In genomic region chr6:31580446-31580755, GRCh38 we compare ENCODE assay signal across 8 cellular contexts. TPM values are rescaled to one million over a fixed set of nuclear protein-coding genes. Genes with fewer than 3 reads are reported as not detected.
DNase-seq lines count a peak whose midpoint lies in the region; ATAC-seq, FAIRE-seq and TF ChIP-seq lines count a peak whose summit lies in the region.

No MANE protein-coding gene starts in this region.

- no peak overlapping the region for H3K9ac ChIP-seq in HepG2 (ENCODE audit: insufficient read depth, low read depth, low read length)

- TF ChIP-seq POLR2A in HepG2 (IDR thresholded peaks at IDR 0.05; ENCODE audit: insufficient read depth in 1 of 2, low read depth in 2 of 2, low read length in 2 of 2) = no peak

- H3K9me3 ChIP-seq in HepG2 (ENCODE audit: low read length) = no peaks in the 10 kb centered on the region

- no peak for TF ChIP-seq EP300 in HepG2 (IDR thresholded peaks at IDR 0.05; ENCODE audit: low read depth in 2 of 2, low read length in 2 of 2)
- no peak for TF ChIP-seq EP300 in HepG2 (CRISPR knock-in tag; IDR thresholded peaks at IDR 0.05; ENCODE audit: borderline replicate concordance)

- peak overlapping the region; percentile 94 for H3K4me3 Mint-ChIP-seq in activated CD4-positive, alpha-beta T cell treated with anti-CD3 and anti-CD28 coated beads, Interleukin-2, amount 10 ng/mL, durations not matched to agents 7 days and 5 days
- H3K4me3 Mint-ChIP-seq in activated naive CD8-positive, alpha-beta T cell treated with anti-CD3 and anti-CD28 coated beads, Interleukin-2, amount 50 U/mL, for 24 hours = peak overlapping the region; percentile 99

- WGBS in HepG2 (ENCODE audit: low lambda C conversion rate) = 56% methylated on average over 13 of the region's 13 CpGs

- TF ChIP-seq CTCF in HepG2 (CRISPR knock-in tag; IDR thresholded peaks at IDR 0.05) = no peak

- H3K79me2 ChIP-seq in HepG2 (ENCODE audit: insufficient read depth, low read length) = no peaks in the 10 kb centered on the region

- intact Hi-C loops in HepG2 (cut with micrococcal nuclease; ENCODE audit: unreplicated experiment) = loop anchor here (5.0 kb wide), 1 partner anchor 33 kb away; the partner anchor contains the start of genes ATP6V1G2 and NFKBIL1

- DNase-seq in activated CD4-positive, alpha-beta T cell treated with anti-CD3 and anti-CD28 coated beads, Interleukin-2, amount 10 ng/mL, durations not matched to agents 7 days and 5 days = no peak
- no peak for DNase-seq in activated CD4-positive, alpha-beta T cell treated with anti-CD3 and anti-CD28 coated beads, Interleukin-2, amount 50 U/mL, for 1 hour
- no peak for DNase-seq in activated naive CD8-positive, alpha-beta T cell treated with anti-CD3 and anti-CD28 coated beads, Interleukin-2, amount 50 U/mL, for 24 hours
- no peak for DNase-seq in HepG2 (ENCODE audit: low spot score)
- DNase-seq in AG08395 (ENCODE audit: low spot score) = no peak
- DNase-seq in hepatic stellate cell (ENCODE audit: low spot score) = no peak

- H3K36me3 ChIP-seq in HepG2 (replicated peaks in 1 of 2; ENCODE audit: control insufficient read depth in 1 of 2, insufficient read depth in 2 of 2, low read length in 2 of 2) = no peaks in the 10 kb centered on the region

- peak overlapping the region in 2 of 3 experiments; percentile 39 to 88; a peak in 3 of 6 replicates for H3K4me3 ChIP-seq in HepG2 (replicated peaks in 1 of 3; ENCODE audit: insufficient read depth in 1 of 3, low read depth in 2 of 3, low read length in 3 of 3)

- no peak for FAIRE-seq in HepG2 (lab: Jason Lieb, UNC)

- peak overlapping the region; percentile 94 for H3K27ac Mint-ChIP-seq in activated CD4-positive, alpha-beta T cell treated with anti-CD3 and anti-CD28 coated beads, Interleukin-2, amount 10 ng/mL, durations not matched to agents 7 days and 5 days
- peak overlapping the region; percentile 87 for H3K27ac Mint-ChIP-seq in activated naive CD8-positive, alpha-beta T cell treated with anti-CD3 and anti-CD28 coated beads, Interleukin-2, amount 50 U/mL, for 24 hours

- in situ Hi-C loops in HepG2 (cut with HindIII; ENCODE audit: extremely low pct_ligation_motif_present, low pct_unique_long_range_greater_than_20kb) = no loop called here

- H3K4me2 ChIP-seq in HepG2 (ENCODE audit: low read depth, low read length) = peak overlapping the region; percentile 99

- CTCF ChIA-PET in activated CD4-positive, alpha-beta T cell treated with anti-CD3 and anti-CD28 coated beads, Interleukin-2, amount 10 ng/mL, durations not matched to agents 7 days and 5 days (lab: Charles Lee) = interaction anchor here (0.6 to 18.9 kb wide), 16 partner anchors 11 to 263 kb away, joined by 3 to 576 read pairs (median 4); partner anchors contain the start of genes ATP6V1G2, C6orf47, DDX39B and GPANK1
- CTCF ChIA-PET in HepG2 (lab: Yijun Ruan, JAX; ENCODE audit: low intra/inter-chr PET ratio, low total read pairs) = interaction anchor here (1.3 to 3.2 kb wide), 4 partner anchors 18 to 1217 kb away, joined by 3 to 35 read pairs (median 5); partner anchors contain the start of gene NFKBIL1

- BruUV-seq in HepG2 (replicated peaks; lab: Mats Ljungman, UMichigan) = no TSS peak

- peaks cover 25% of the 10 kb centered on the region for H3K4me1 ChIP-seq in HepG2 (ENCODE audit: insufficient read depth, low read length)

- H3K27ac ChIP-seq in HepG2 (ENCODE audit: extremely low read length, insufficient read depth, low read length) = no peak overlapping the region
- peak overlapping the region; percentile 36 for H3K27ac ChIP-seq in temporal lobe (ENCODE audit: low read depth, low read length)

- H3K27me3 ChIP-seq in HepG2 (ENCODE audit: control insufficient read depth in 1 of 2, insufficient read depth in 2 of 2, low read length in 2 of 2) = peaks cover 13 to 70% of the 10 kb centered on the region in 2 experiments; a peak in 4 of 5 replicates

- TF ChIP-seq RAD21 in HepG2 (CRISPR knock-in tag; IDR thresholded peaks at IDR 0.05) = no peak

- no peaks in the 10 kb centered on the region for H3K27me3 Mint-ChIP-seq in activated CD4-positive, alpha-beta T cell treated with anti-CD3 and anti-CD28 coated beads, Interleukin-2, amount 10 ng/mL, durations not matched to agents 7 days and 5 days
- no peaks in the 10 kb centered on the region for H3K27me3 Mint-ChIP-seq in activated naive CD8-positive, alpha-beta T cell treated with anti-CD3 and anti-CD28 coated beads, Interleukin-2, amount 50 U/mL, for 24 hours

- H3K9me3 Mint-ChIP-seq in activated CD4-positive, alpha-beta T cell treated with anti-CD3 and anti-CD28 coated beads, Interleukin-2, amount 10 ng/mL, durations not matched to agents 7 days and 5 days = no peaks in the 10 kb centered on the region
- H3K9me3 Mint-ChIP-seq in activated naive CD8-positive, alpha-beta T cell treated with anti-CD3 and anti-CD28 coated beads, Interleukin-2, amount 50 U/mL, for 24 hours = no peaks in the 10 kb centered on the region

- no peak overlapping the region for H2AFZ ChIP-seq in HepG2 (ENCODE audit: low read length)

- H3K4me1 Mint-ChIP-seq in activated CD4-positive, alpha-beta T cell treated with anti-CD3 and anti-CD28 coated beads, Interleukin-2, amount 10 ng/mL, durations not matched to agents 7 days and 5 days = peaks cover 73% of the 10 kb centered on the region
- peaks cover 74% of the 10 kb centered on the region for H3K4me1 Mint-ChIP-seq in activated naive CD8-positive, alpha-beta T cell treated with anti-CD3 and anti-CD28 coated beads, Interleukin-2, amount 50 U/mL, for 24 hours

- H4K20me1 ChIP-seq in HepG2 (ENCODE audit: insufficient read depth, low read length) = no peaks in the 10 kb centered on the region

- peaks cover 73% of the 10 kb centered on the region for H3K36me3 Mint-ChIP-seq in activated CD4-positive, alpha-beta T cell treated with anti-CD3 and anti-CD28 coated beads, Interleukin-2, amount 10 ng/mL, durations not matched to agents 7 days and 5 days (ENCODE audit: low read depth)
- peaks cover 48% of the 10 kb centered on the region for H3K36me3 Mint-ChIP-seq in activated naive CD8-positive, alpha-beta T cell treated with anti-CD3 and anti-CD28 coated beads, Interleukin-2, amount 50 U/mL, for 24 hours (ENCODE audit: low read depth)

- no peak for ATAC-seq in activated naive CD8-positive, alpha-beta T cell treated with anti-CD3 and anti-CD28 coated beads, Interleukin-2, amount 50 U/mL, for 24 hours
- ATAC-seq in HepG2 (no peak), GM19455 (IDR thresholded peaks at IDR 0.05; ENCODE audit: unreplicated experiment) (no peak)

- POLR2A ChIA-PET in activated CD4-positive, alpha-beta T cell treated with anti-CD3 and anti-CD28 coated beads, Interleukin-2, amount 10 ng/mL, durations not matched to agents 7 days and 5 days (lab: Charles Lee) = interaction anchor here (0.9 to 1.6 kb wide), 2 partner anchors 13 to 21 kb away, joined by 5 to 6 read pairs; partner anchors contain the start of gene NCR3
- POLR2A ChIA-PET in HepG2 (lab: Yijun Ruan, JAX) = interaction anchor here (1.1 to 2.8 kb wide), 4 partner anchors 18 to 123 kb away, joined by 3 to 15 read pairs (median 6); partner anchors contain the start of genes ABHD16A, DDX39B and NFKBIL1

RNA-seq across cellular contexts. Expression of gene LTB, which starts 1.8 kb away (rescaled TPM):
- total RNA-seq in activated CD4-positive, alpha-beta T cell treated with anti-CD3 and anti-CD28 coated beads, Interleukin-2, amount 10 ng/mL, durations not matched to agents 7 days and 5 days = 100 to 1,000 TPM; 585 to 747 TPM
- total RNA-seq in HepG2 (2016; rRNA removed; fragmentation: Illumina TruSeq; extraction: Trizol) = 0.22 TPM in 1 of 2 replicates, not detected in the other
- not detected in 2 replicates for total RNA-seq in HepG2 (2016; cell fraction: cytosol; rRNA removed; fragmentation: Illumina TruSeq; extraction: Trizol; ENCODE audit: low read depth)
- 0.13 and 0.46 TPM in 2 replicates for total RNA-seq in HepG2 (2016; cell fraction: insoluble cytoplasmic fraction; rRNA removed; fragmentation: Illumina TruSeq; extraction: Trizol)
- not detected in 2 replicates for total RNA-seq in HepG2 (2016; cell fraction: membrane; rRNA removed; fragmentation: Illumina TruSeq; extraction: Trizol)
- not detected in 2 replicates for total RNA-seq in HepG2 (2016; cell fraction: nucleus; rRNA removed; fragmentation: Illumina TruSeq; extraction: Trizol)
- polyA plus RNA-seq in HepG2 (2011; rRNA removed) = 0.09 and 0.30 TPM in 2 replicates
- 0.19 and 0.27 TPM in 2 replicates for polyA plus RNA-seq in HepG2 (2011; cell fraction: cytosol; rRNA removed)
- 0.54 TPM in 1 of 2 replicates, not detected in the other for polyA plus RNA-seq in HepG2 (2011; cell fraction: nucleus; rRNA removed)
- polyA plus RNA-seq in HepG2 (2012) = 0.29 TPM in 1 of 2 replicates, not detected in the other
- polyA plus RNA-seq in HepG2 (2016; cell fraction: cytosol; fragmentation: Illumina TruSeq; extraction: Trizol; ENCODE audit: low read depth) = 0.15 and 0.16 TPM in 2 replicates
- polyA plus RNA-seq in HepG2 (2016; cell fraction: insoluble cytoplasmic fraction; fragmentation: Illumina TruSeq; extraction: Trizol; ENCODE audit: low read depth) = 0.41 TPM in 1 of 2 replicates, not detected in the other
- polyA plus RNA-seq in HepG2 (2016; cell fraction: membrane; fragmentation: Illumina TruSeq; extraction: Trizol; ENCODE audit: low read depth) = 0.20 and 0.23 TPM in 2 replicates
- not detected in 2 replicates for polyA plus RNA-seq in HepG2 (2016; cell fraction: nucleus; fragmentation: Illumina TruSeq; extraction: Trizol; ENCODE audit: insufficient read depth, low read depth)
- polyA minus RNA-seq in HepG2 (2011; rRNA and poly(A)+ RNA removed; ENCODE audit: low replicate concordance) = not detected in 2 replicates
- not detected in 2 replicates for polyA minus RNA-seq in HepG2 (2011; cell fraction: cytosol; rRNA and poly(A)+ RNA removed)
- polyA minus RNA-seq in HepG2 (2011; cell fraction: nucleus; rRNA and poly(A)+ RNA removed) = not detected in 2 replicates
- total RNA-seq in temporal lobe = not detected

RNA-seq across cellular contexts. Expression of gene TNF, which starts 5.0 kb away (rescaled TPM):
- 10 to 100 TPM; 46.5 to 47.1 TPM for total RNA-seq in activated CD4-positive, alpha-beta T cell treated with anti-CD3 and anti-CD28 coated beads, Interleukin-2, amount 10 ng/mL, durations not matched to agents 7 days and 5 days
- total RNA-seq in HepG2 (2016; rRNA removed; fragmentation: Illumina TruSeq; extraction: Trizol) (not detected in 2 replicates), temporal lobe (not detected)
- not detected in 2 replicates for total RNA-seq in HepG2 (2016; cell fraction: cytosol; rRNA removed; fragmentation: Illumina TruSeq; extraction: Trizol; ENCODE audit: low read depth)
- 0.09 and 0.10 TPM in 2 replicates for total RNA-seq in HepG2 (2016; cell fraction: insoluble cytoplasmic fraction; rRNA removed; fragmentation: Illumina TruSeq; extraction: Trizol)
- total RNA-seq in HepG2 (2016; cell fraction: membrane; rRNA removed; fragmentation: Illumina TruSeq; extraction: Trizol) = 0.15 TPM in 1 of 2 replicates, not detected in the other
- not detected in 2 replicates for total RNA-seq in HepG2 (2016; cell fraction: nucleus; rRNA removed; fragmentation: Illumina TruSeq; extraction: Trizol)
- not detected in 2 replicates for polyA plus RNA-seq in HepG2 (2011; rRNA removed)
- not detected in 2 replicates for polyA plus RNA-seq in HepG2 (2011; cell fraction: cytosol; rRNA removed)
- polyA plus RNA-seq in HepG2 (2011; cell fraction: nucleus; rRNA removed) = not detected in 2 replicates
- not detected in 2 replicates for polyA plus RNA-seq in HepG2 (2012)
- not detected in 2 replicates for polyA plus RNA-seq in HepG2 (2016; cell fraction: cytosol; fragmentation: Illumina TruSeq; extraction: Trizol; ENCODE audit: low read depth)
- not detected in 2 replicates for polyA plus RNA-seq in HepG2 (2016; cell fraction: insoluble cytoplasmic fraction; fragmentation: Illumina TruSeq; extraction: Trizol; ENCODE audit: low read depth)
- polyA plus RNA-seq in HepG2 (2016; cell fraction: membrane; fragmentation: Illumina TruSeq; extraction: Trizol; ENCODE audit: low read depth) = not detected in 2 replicates
- 0.28 TPM in 1 of 2 replicates, not detected in the other for polyA plus RNA-seq in HepG2 (2016; cell fraction: nucleus; fragmentation: Illumina TruSeq; extraction: Trizol; ENCODE audit: insufficient read depth, low read depth)
- polyA minus RNA-seq in HepG2 (2011; rRNA and poly(A)+ RNA removed; ENCODE audit: low replicate concordance) = 0.26 TPM in 1 of 2 replicates, not detected in the other
- not detected in 2 replicates for polyA minus RNA-seq in HepG2 (2011; cell fraction: cytosol; rRNA and poly(A)+ RNA removed)
- polyA minus RNA-seq in HepG2 (2011; cell fraction: nucleus; rRNA and poly(A)+ RNA removed) = not detected in 2 replicates

RNA-seq across cellular contexts. Expression of gene LST1, which starts 5.7 kb away (rescaled TPM):
- total RNA-seq in activated CD4-positive, alpha-beta T cell treated with anti-CD3 and anti-CD28 coated beads, Interleukin-2, amount 10 ng/mL, durations not matched to agents 7 days and 5 days = 10 to 100 TPM; 33.3 to 36.8 TPM
- total RNA-seq in HepG2 (2016; rRNA removed; fragmentation: Illumina TruSeq; extraction: Trizol) = not detected in 2 replicates
- not detected in 2 replicates for total RNA-seq in HepG2 (2016; cell fraction: cytosol; rRNA removed; fragmentation: Illumina TruSeq; extraction: Trizol; ENCODE audit: low read depth)
- not detected in 2 replicates for total RNA-seq in HepG2 (2016; cell fraction: insoluble cytoplasmic fraction; rRNA removed; fragmentation: Illumina TruSeq; extraction: Trizol)
- total RNA-seq in HepG2 (2016; cell fraction: membrane; rRNA removed; fragmentation: Illumina TruSeq; extraction: Trizol) = not detected in 2 replicates
- total RNA-seq in HepG2 (2016; cell fraction: nucleus; rRNA removed; fragmentation: Illumina TruSeq; extraction: Trizol) = not detected in 2 replicates
- not detected in 2 replicates for polyA plus RNA-seq in HepG2 (2011; rRNA removed)
- not detected in 2 replicates for polyA plus RNA-seq in HepG2 (2011; cell fraction: cytosol; rRNA removed)
- not detected in 2 replicates for polyA plus RNA-seq in HepG2 (2011; cell fraction: nucleus; rRNA removed)
- polyA plus RNA-seq in HepG2 (2012) = not detected in 2 replicates
- not detected in 2 replicates for polyA plus RNA-seq in HepG2 (2016; cell fraction: cytosol; fragmentation: Illumina TruSeq; extraction: Trizol; ENCODE audit: low read depth)
- polyA plus RNA-seq in HepG2 (2016; cell fraction: insoluble cytoplasmic fraction; fragmentation: Illumina TruSeq; extraction: Trizol; ENCODE audit: low read depth) = not detected in 2 replicates
- polyA plus RNA-seq in HepG2 (2016; cell fraction: membrane; fragmentation: Illumina TruSeq; extraction: Trizol; ENCODE audit: low read depth) = not detected in 2 replicates
- not detected in 2 replicates for polyA plus RNA-seq in HepG2 (2016; cell fraction: nucleus; fragmentation: Illumina TruSeq; extraction: Trizol; ENCODE audit: insufficient read depth, low read depth)
- not detected in 2 replicates for polyA minus RNA-seq in HepG2 (2011; rRNA and poly(A)+ RNA removed; ENCODE audit: low replicate concordance)
- polyA minus RNA-seq in HepG2 (2011; cell fraction: cytosol; rRNA and poly(A)+ RNA removed) = not detected in 2 replicates
- not detected in 2 replicates for polyA minus RNA-seq in HepG2 (2011; cell fraction: nucleus; rRNA and poly(A)+ RNA removed)
- 0.74 TPM for total RNA-seq in temporal lobe

RNA-seq across cellular contexts. Expression of gene LTA, which starts 8.3 kb away (rescaled TPM):
- total RNA-seq in activated CD4-positive, alpha-beta T cell treated with anti-CD3 and anti-CD28 coated beads, Interleukin-2, amount 10 ng/mL, durations not matched to agents 7 days and 5 days = 10 to 100 TPM; 20.9 to 27.0 TPM
- total RNA-seq in HepG2 (2016; rRNA removed; fragmentation: Illumina TruSeq; extraction: Trizol) = not detected in 2 replicates
- total RNA-seq in HepG2 (2016; cell fraction: cytosol; rRNA removed; fragmentation: Illumina TruSeq; extraction: Trizol; ENCODE audit: low read depth) = not detected in 2 replicates
- total RNA-seq in HepG2 (2016; cell fraction: insoluble cytoplasmic fraction; rRNA removed; fragmentation: Illumina TruSeq; extraction: Trizol) = not detected in 2 replicates
- total RNA-seq in HepG2 (2016; cell fraction: membrane; rRNA removed; fragmentation: Illumina TruSeq; extraction: Trizol) = not detected in 2 replicates
- not detected in 2 replicates for total RNA-seq in HepG2 (2016; cell fraction: nucleus; rRNA removed; fragmentation: Illumina TruSeq; extraction: Trizol)
- 0.09 TPM in 1 of 2 replicates, not detected in the other for polyA plus RNA-seq in HepG2 (2011; rRNA removed)
- 0.04 TPM in 1 of 2 replicates, not detected in the other for polyA plus RNA-seq in HepG2 (2011; cell fraction: cytosol; rRNA removed)
- polyA plus RNA-seq in HepG2 (2011; cell fraction: nucleus; rRNA removed) = 0.09 TPM in 1 of 2 replicates, not detected in the other
- polyA plus RNA-seq in HepG2 (2012) = 0.09 TPM in 1 of 2 replicates, not detected in the other
- not detected in 2 replicates for polyA plus RNA-seq in HepG2 (2016; cell fraction: cytosol; fragmentation: Illumina TruSeq; extraction: Trizol; ENCODE audit: low read depth)
- not detected in 2 replicates for polyA plus RNA-seq in HepG2 (2016; cell fraction: insoluble cytoplasmic fraction; fragmentation: Illumina TruSeq; extraction: Trizol; ENCODE audit: low read depth)
- polyA plus RNA-seq in HepG2 (2016; cell fraction: membrane; fragmentation: Illumina TruSeq; extraction: Trizol; ENCODE audit: low read depth) = not detected in 2 replicates
- polyA plus RNA-seq in HepG2 (2016; cell fraction: nucleus; fragmentation: Illumina TruSeq; extraction: Trizol; ENCODE audit: insufficient read depth, low read depth) = not detected in 2 replicates
- polyA minus RNA-seq in HepG2 (2011; rRNA and poly(A)+ RNA removed; ENCODE audit: low replicate concordance) = not detected in 2 replicates
- not detected in 2 replicates for polyA minus RNA-seq in HepG2 (2011; cell fraction: cytosol; rRNA and poly(A)+ RNA removed)
- not detected in 2 replicates for polyA minus RNA-seq in HepG2 (2011; cell fraction: nucleus; rRNA and poly(A)+ RNA removed)
- total RNA-seq in temporal lobe = not detected

RNA-seq across cellular contexts. Expression of gene NCR3, which starts 12.4 kb away (rescaled TPM):
- 10 to 100 TPM; 20.0 to 23.8 TPM for total RNA-seq in activated CD4-positive, alpha-beta T cell treated with anti-CD3 and anti-CD28 coated beads, Interleukin-2, amount 10 ng/mL, durations not matched to agents 7 days and 5 days
- total RNA-seq in HepG2 (2016; rRNA removed; fragmentation: Illumina TruSeq; extraction: Trizol) = not detected in 2 replicates
- not detected in 2 replicates for total RNA-seq in HepG2 (2016; cell fraction: cytosol; rRNA removed; fragmentation: Illumina TruSeq; extraction: Trizol; ENCODE audit: low read depth)
- total RNA-seq in HepG2 (2016; cell fraction: insoluble cytoplasmic fraction; rRNA removed; fragmentation: Illumina TruSeq; extraction: Trizol) = not detected in 2 replicates
- total RNA-seq in HepG2 (2016; cell fraction: membrane; rRNA removed; fragmentation: Illumina TruSeq; extraction: Trizol) = not detected in 2 replicates
- not detected in 2 replicates for total RNA-seq in HepG2 (2016; cell fraction: nucleus; rRNA removed; fragmentation: Illumina TruSeq; extraction: Trizol)
- not detected in 2 replicates for polyA plus RNA-seq in HepG2 (2011; rRNA removed)
- not detected in 2 replicates for polyA plus RNA-seq in HepG2 (2011; cell fraction: cytosol; rRNA removed)
- polyA plus RNA-seq in HepG2 (2011; cell fraction: nucleus; rRNA removed) = not detected in 2 replicates
- polyA plus RNA-seq in HepG2 (2012) = not detected in 2 replicates
- not detected in 2 replicates for polyA plus RNA-seq in HepG2 (2016; cell fraction: cytosol; fragmentation: Illumina TruSeq; extraction: Trizol; ENCODE audit: low read depth)
- not detected in 2 replicates for polyA plus RNA-seq in HepG2 (2016; cell fraction: insoluble cytoplasmic fraction; fragmentation: Illumina TruSeq; extraction: Trizol; ENCODE audit: low read depth)
- not detected in 2 replicates for polyA plus RNA-seq in HepG2 (2016; cell fraction: membrane; fragmentation: Illumina TruSeq; extraction: Trizol; ENCODE audit: low read depth)
- polyA plus RNA-seq in HepG2 (2016; cell fraction: nucleus; fragmentation: Illumina TruSeq; extraction: Trizol; ENCODE audit: insufficient read depth, low read depth) = not detected in 2 replicates
- not detected in 2 replicates for polyA minus RNA-seq in HepG2 (2011; rRNA and poly(A)+ RNA removed; ENCODE audit: low replicate concordance)
- not detected in 2 replicates for polyA minus RNA-seq in HepG2 (2011; cell fraction: cytosol; rRNA and poly(A)+ RNA removed)
- not detected in 2 replicates for polyA minus RNA-seq in HepG2 (2011; cell fraction: nucleus; rRNA and poly(A)+ RNA removed)
- total RNA-seq in temporal lobe = not detected

Comparison
In these comparisons a context has a peak if more than half of its experiments do, and no peak if none do; other contexts are left out.
1. RNA of gene LTB, which starts 1.8 kb away (total RNA-seq): 585 to 747 TPM in activated CD4-positive, alpha-beta T cell treated with anti-CD3 and anti-CD28 coated beads, Interleukin-2, amount 10 ng/mL, durations not matched to agents 7 days and 5 days; not detected in temporal lobe (single experiment) and 0.13 to 0.46 TPM in HepG2; every median in the first group is over 100 times any median in the second.
2. RNA of gene TNF, which starts 5.0 kb away (total RNA-seq): 46.5 to 47.1 TPM in activated CD4-positive, alpha-beta T cell treated with anti-CD3 and anti-CD28 coated beads, Interleukin-2, amount 10 ng/mL, durations not matched to agents 7 days and 5 days; 0.09 to 0.15 TPM in HepG2 and not detected in temporal lobe (single experiment); every median in the first group is over 10 times any median in the second.
3. RNA of gene LST1, which starts 5.7 kb away (total RNA-seq): 33.3 to 36.8 TPM in activated CD4-positive, alpha-beta T cell treated with anti-CD3 and anti-CD28 coated beads, Interleukin-2, amount 10 ng/mL, durations not matched to agents 7 days and 5 days; 0.74 TPM in temporal lobe (single experiment) and not detected in HepG2; every median in the first group is over 10 times any median in the second.